ENCODE assay signal across 1 cellular context in genomic region chr17:40342575-40343058, GRCh38.
TF ChIP-seq lines count a peak whose summit lies in the region.

No MANE protein-coding gene starts in this region.

TF ChIP-seq in GM12878, 131 proteins besides CTCF, POLR2A, EP300 and RAD21:
- no peak for TF ChIP-seq ATF3 (IDR thresholded peaks at IDR 0.05; ENCODE audit: borderline replicate concordance, extremely low read depth, low read depth, low read length)
- TF ChIP-seq ZBTB33 (IDR thresholded peaks at IDR 0.05): no peak
TF ChIP-seq in GM12878: peak in this region for 0.
